Comparison of ENCODE assay signal across 14 cellular contexts in the genomic region with DNA sequence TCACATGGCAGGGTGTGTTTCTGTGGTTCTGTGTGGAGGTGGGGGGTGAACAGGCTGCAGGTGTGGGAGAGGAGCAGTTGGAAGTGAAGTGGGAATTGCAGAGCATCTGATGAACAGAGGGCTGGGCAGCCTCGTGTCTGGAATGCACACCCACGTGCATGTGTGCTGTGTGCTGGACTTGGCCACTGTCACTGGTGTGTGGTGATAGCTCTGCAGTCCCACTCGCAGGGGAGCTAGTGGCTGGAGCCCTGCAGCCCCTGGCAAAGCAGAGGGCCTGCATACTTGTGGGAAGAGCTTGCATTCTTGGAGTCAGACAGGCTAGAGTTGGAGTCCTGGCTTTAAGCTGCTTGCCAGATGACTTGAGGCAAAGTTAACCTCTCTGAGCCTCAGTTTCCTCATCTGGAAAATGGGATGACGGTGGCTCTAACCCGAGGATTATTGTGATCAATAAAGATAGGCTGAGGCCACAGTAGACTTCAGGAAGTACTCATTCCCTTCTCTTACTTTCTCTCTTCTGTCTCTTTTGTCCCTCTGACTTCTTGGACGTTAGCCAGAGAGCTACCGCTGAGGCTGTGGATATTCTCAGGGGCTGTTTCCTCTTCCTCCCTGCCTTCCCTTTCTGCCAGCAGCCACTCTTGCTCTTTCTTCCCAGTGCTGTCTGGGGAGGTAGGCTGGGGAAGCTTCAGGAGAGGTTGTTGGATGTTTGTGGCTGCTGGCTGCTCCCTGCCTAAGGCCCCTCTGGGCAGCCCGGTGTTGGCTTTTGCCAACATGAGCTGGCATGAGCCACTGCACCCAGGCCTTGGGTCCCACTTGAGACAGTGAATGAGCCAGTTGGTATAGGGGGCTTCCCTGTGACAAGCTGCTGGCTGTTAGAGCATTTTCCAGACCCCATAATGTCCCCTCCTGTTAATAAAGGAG. TPM values are rescaled to one million over a fixed set of nuclear protein-coding genes. Genes with fewer than 3 reads are reported as not detected.
DNase-seq lines count a peak whose midpoint lies in the region; ATAC-seq and TF ChIP-seq lines count a peak whose summit lies in the region.
"Had no signal": no experiment of that assay in that cellular context is flagged by ENCODE, and none has a peak within 500 bp of the region (broad histone marks: within the 10 kb centered on the region; RNA-seq: fewer than 3 reads in every experiment).

No MANE protein-coding gene starts in this region.

- H4K20me1 ChIP-seq in IMR-90 (ENCODE audit: insufficient read depth, low read length) = peaks cover 50% of the 10 kb centered on the region

- no peaks in the 10 kb centered on the region for H3K27me3 ChIP-seq in IMR-90 (ENCODE audit: control insufficient read depth, insufficient read depth, low read length)
- H3K27me3 ChIP-seq in effector memory CD4-positive, alpha-beta T cell (replicated peaks; ENCODE audit: control insufficient read depth, insufficient read depth, low read length, poor library complexity, severe bottlenecking) = no peaks in the 10 kb centered on the region
- H3K27me3 ChIP-seq: right atrium auricular region, vagina had no signal

- no peak overlapping the region for H3K4me2 ChIP-seq in IMR-90 (ENCODE audit: low read depth, low read length)

- H3K14ac ChIP-seq in IMR-90 (replicated peaks; ENCODE audit: low read depth, low read length) = no peak overlapping the region

- dilution Hi-C loops in IMR-90 (cut with HindIII; ENCODE audit: low sequenced_read_pairs, unreplicated experiment) = no loop called here

- H3K9me3 ChIP-seq in IMR-90 (ENCODE audit: control insufficient read depth, insufficient read depth, low read length) = no peaks in the 10 kb centered on the region
- H3K9me3 ChIP-seq in effector memory CD4-positive, alpha-beta T cell (ENCODE audit: control insufficient read depth, low read length) = no peaks in the 10 kb centered on the region
- H3K9me3 ChIP-seq: right atrium auricular region, vagina had no signal

- H3K18ac ChIP-seq in IMR-90 (ENCODE audit: low read depth, low read length) = no peak overlapping the region

- 0 out of 2 replicates have a peak, but pooled peaks cover 2% of the 10 kb centered on the region for H3K4me1 ChIP-seq in IMR-90 (ENCODE audit: control insufficient read depth, insufficient read depth, low read length)
- H3K4me1 ChIP-seq in effector memory CD4-positive, alpha-beta T cell (ENCODE audit: control insufficient read depth, insufficient read depth, low read length, poor library complexity, severe bottlenecking) = no peaks in the 10 kb centered on the region
- H3K4me1 ChIP-seq: right atrium auricular region, vagina had no signal

- peak overlapping the region; percentile 51 for H2AK9ac ChIP-seq in IMR-90 (replicated peaks; ENCODE audit: low read depth, low read length, poor library complexity)

- H3K36me3 ChIP-seq in IMR-90 (ENCODE audit: control insufficient read depth, insufficient read depth, low read length) = peaks cover 59% of the 10 kb centered on the region
- H3K36me3 ChIP-seq in effector memory CD4-positive, alpha-beta T cell (ENCODE audit: control insufficient read depth, insufficient read depth, low read length) = peaks cover 2% of the 10 kb centered on the region
- H3K36me3 ChIP-seq: right atrium auricular region, vagina had no signal

- no peak overlapping the region for H3K9ac ChIP-seq in IMR-90 (ENCODE audit: low read depth, low read length)

- no peak overlapping the region for H2AK5ac ChIP-seq in IMR-90 (ENCODE audit: low read depth, low read length)

- H3K56ac ChIP-seq in IMR-90 (ENCODE audit: extremely low read depth, insufficient read depth, low read length) = no peak overlapping the region

- 57% methylated on average over 1 of the region's 8 CpGs; no CpG with 5 or more reads in 1 of the 2 experiments for WGBS in IMR-90 (ENCODE audit: extremely low coverage in 2 of 2, insufficient read length in 1 of 2), 2 experiments

- POLR2A ChIA-PET in IMR-90 (lab: Charles Lee; ENCODE audit: unreplicated experiment) = interaction anchor here (0.6 to 0.8 kb wide), 2 partner anchors 16 to 18 kb away, joined by 3 read pairs; a partner anchor contains a TSS

- H2BK120ac ChIP-seq in IMR-90 (ENCODE audit: low read depth, low read length) = no peak overlapping the region

- H3K23ac ChIP-seq in IMR-90 (ENCODE audit: low read depth, low read length) = no peak overlapping the region

- H4K5ac ChIP-seq in IMR-90 (ENCODE audit: low read depth, low read length) = no peak overlapping the region

- H3K79me1 ChIP-seq in IMR-90 (ENCODE audit: low read depth in 1 of 2, low read length in 2 of 2) = peaks cover 14 to 52% of the 10 kb centered on the region in 2 experiments; a peak in 3 of 4 replicates

- no peak overlapping the region for H2BK5ac ChIP-seq in IMR-90 (ENCODE audit: low read depth, low read length, poor library complexity, severe bottlenecking)

- no peak overlapping the region for H4K8ac ChIP-seq in IMR-90 (ENCODE audit: low read depth in 2 of 2, low read length in 2 of 2)

- TF ChIP-seq RAD21 in IMR-90 (IDR thresholded peaks at IDR 0.05; ENCODE audit: low read length) = no peak

- DNase-seq in Ammon's horn (ENCODE audit: low spot score) (peak; percentile 27), IMR-90 (peak; percentile 65), astrocyte of the spinal cord (ENCODE audit: low read depth, low spot score) (peak; percentile 56), islet precursor cell (peak; percentile 74), NCI-H82 treated with DMSO at 0.1 percent for 48 hours (lab: John Stamatoyannopoulos, UW; ENCODE audit: unreplicated experiment) (no peak), activated T-cell treated with anti-CD3 and anti-CD28 coated beads for 4 hours (no peak)
- DNase-seq in effector memory CD4-positive, alpha-beta T cell = no peak
- DNase-seq: activated effector memory CD4-positive, alpha-beta T cell treated with Interleukin-2 at 50 U/mL for 16 hours; DND-41; effector CD8-positive, alpha-beta T cell; NCI-H1694 had no signal

- H2AFZ ChIP-seq in IMR-90 (replicated peaks; ENCODE audit: low read length, poor library complexity) = no peak overlapping the region

- BruUV-seq in IMR-90 (replicated peaks; lab: Mats Ljungman, UMichigan) = no TSS peak

- H3K9me1 ChIP-seq in IMR-90 (ENCODE audit: insufficient read depth, low read length) = peaks cover 4% of the 10 kb centered on the region; the same call in 1 of the 2 replicates

- H2BK15ac ChIP-seq in IMR-90 (ENCODE audit: low read depth, low read length) = no peak overlapping the region

- TF ChIP-seq POLR2A in IMR-90 (IDR thresholded peaks at IDR 0.05; ENCODE audit: low read depth, low read length) = no peak

- H2BK20ac ChIP-seq in IMR-90 (ENCODE audit: low read depth, low read length) = no peak overlapping the region

- CTCF ChIA-PET in IMR-90 (lab: Yijun Ruan, JAX) = no interaction called here

- TF ChIP-seq CTCF in IMR-90 (conservative IDR thresholded peaks at IDR 0.05; ENCODE audit: low read depth, low read length) (no peak), astrocyte of the spinal cord (IDR thresholded peaks at IDR 0.05; ENCODE audit: low read depth, low read length) (no peak)

- ATAC-seq in IMR-90 (ENCODE audit: low read depth) (peak; percentile 82), GM21390 (IDR thresholded peaks at IDR 0.05; ENCODE audit: unreplicated experiment) (no peak)

- H4K91ac ChIP-seq in IMR-90 (ENCODE audit: insufficient read depth, low read depth, low read length) = no peak overlapping the region

- no peak overlapping the region for H3K4me3 ChIP-seq in IMR-90 (ENCODE audit: insufficient read depth, low read depth, low read length)
- no peak overlapping the region for H3K4me3 ChIP-seq in astrocyte of the spinal cord (ENCODE audit: low read depth, low read length)
- no peak overlapping the region for H3K4me3 ChIP-seq in effector memory CD4-positive, alpha-beta T cell (ENCODE audit: insufficient read depth, low read depth, low read length, poor library complexity, severe bottlenecking)
- H3K4me3 ChIP-seq: right atrium auricular region, vagina had no signal

- intact Hi-C loops in IMR-90 (cut with micrococcal nuclease) = no loop called here

- in situ Hi-C loops in IMR-90 (cut with MboI; ENCODE audit: low sequenced_read_pairs) = no loop called here
- in situ Hi-C loops in astrocyte of the spinal cord (cut with HindIII; ENCODE audit: low sequenced_read_pairs) = no loop called here

- no peak overlapping the region for H3K4ac ChIP-seq in IMR-90 (ENCODE audit: low read depth, low read length)

- H3K27ac ChIP-seq in IMR-90 (ENCODE audit: insufficient read depth, low read length) = no peak overlapping the region
- no peak overlapping the region for H3K27ac ChIP-seq in effector memory CD4-positive, alpha-beta T cell (ENCODE audit: insufficient read depth, low read length, poor library complexity, severe bottlenecking)
- H3K27ac ChIP-seq: right atrium auricular region, vagina had no signal

TF ChIP-seq in IMR-90, 13 proteins besides CTCF, POLR2A, EP300 and RAD21:
- TF ChIP-seq CHD1 (IDR thresholded peaks at IDR 0.05; ENCODE audit: low read depth, low read length) = no peak
- TF ChIP-seq CEBPB (IDR thresholded peaks at IDR 0.05; ENCODE audit: low read depth, low read length) = no peak
- TF ChIP-seq MAZ (IDR thresholded peaks at IDR 0.05; ENCODE audit: borderline replicate concordance, low read depth, low read length) = no peak
- TF ChIP-seq, protein P1, sequence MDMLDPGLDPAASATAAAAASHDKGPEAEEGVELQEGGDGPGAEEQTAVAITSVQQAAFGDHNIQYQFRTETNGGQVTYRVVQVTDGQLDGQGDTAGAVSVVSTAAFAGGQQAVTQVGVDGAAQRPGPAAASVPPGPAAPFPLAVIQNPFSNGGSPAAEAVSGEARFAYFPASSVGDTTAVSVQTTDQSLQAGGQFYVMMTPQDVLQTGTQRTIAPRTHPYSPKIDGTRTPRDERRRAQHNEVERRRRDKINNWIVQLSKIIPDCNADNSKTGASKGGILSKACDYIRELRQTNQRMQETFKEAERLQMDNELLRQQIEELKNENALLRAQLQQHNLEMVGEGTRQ (IDR thresholded peaks at IDR 0.05; ENCODE audit: low read depth, low read length) = no peak
- no peak; the same call in 1 of the 2 replicates for TF ChIP-seq BHLHE40 (IDR thresholded peaks at IDR 0.05; ENCODE audit: low read depth, low read length)
- no peak for TF ChIP-seq FOS (IDR thresholded peaks at IDR 0.05; ENCODE audit: low read depth, low read length)
- peak; percentile 81; the same call in 1 of the 2 replicates for TF ChIP-seq MXI1 (IDR thresholded peaks at IDR 0.05; ENCODE audit: borderline replicate concordance, low read depth, low read length)

RNA-seq across cellular contexts. Expression of a gene that starts 18.3 kb away (rescaled TPM):
- 88.4 and 98.9 TPM in 2 replicates for total RNA-seq in IMR-90 (2012; rRNA removed)
- 52.2 and 77.2 TPM in 2 replicates for polyA plus RNA-seq in IMR-90 (2012; rRNA removed)
- 30.9 and 42.1 TPM in 2 replicates for polyA plus RNA-seq in IMR-90 (2012; cell fraction: cytosol; rRNA removed)
- polyA plus RNA-seq in IMR-90 (2012; cell fraction: nucleus; rRNA removed; ENCODE audit: low replicate concordance) = 15.8 and 49.8 TPM in 2 replicates

Comparison
In these comparisons a context has a peak if more than half of its experiments do, and no peak if none do; other contexts are left out.
1. DNase-seq: peak in Ammon's horn (single experiment), IMR-90 (single experiment), astrocyte of the spinal cord (single experiment) and islet precursor cell (single experiment); none in NCI-H82 treated with DMSO at 0.1 percent for 48 hours (single experiment), effector memory CD4-positive, alpha-beta T cell (0 of 3) and activated T-cell treated with anti-CD3 and anti-CD28 coated beads for 4 hours (single experiment).